Comparison of ENCODE assay signal across 8 cellular contexts in the genomic region with DNA sequence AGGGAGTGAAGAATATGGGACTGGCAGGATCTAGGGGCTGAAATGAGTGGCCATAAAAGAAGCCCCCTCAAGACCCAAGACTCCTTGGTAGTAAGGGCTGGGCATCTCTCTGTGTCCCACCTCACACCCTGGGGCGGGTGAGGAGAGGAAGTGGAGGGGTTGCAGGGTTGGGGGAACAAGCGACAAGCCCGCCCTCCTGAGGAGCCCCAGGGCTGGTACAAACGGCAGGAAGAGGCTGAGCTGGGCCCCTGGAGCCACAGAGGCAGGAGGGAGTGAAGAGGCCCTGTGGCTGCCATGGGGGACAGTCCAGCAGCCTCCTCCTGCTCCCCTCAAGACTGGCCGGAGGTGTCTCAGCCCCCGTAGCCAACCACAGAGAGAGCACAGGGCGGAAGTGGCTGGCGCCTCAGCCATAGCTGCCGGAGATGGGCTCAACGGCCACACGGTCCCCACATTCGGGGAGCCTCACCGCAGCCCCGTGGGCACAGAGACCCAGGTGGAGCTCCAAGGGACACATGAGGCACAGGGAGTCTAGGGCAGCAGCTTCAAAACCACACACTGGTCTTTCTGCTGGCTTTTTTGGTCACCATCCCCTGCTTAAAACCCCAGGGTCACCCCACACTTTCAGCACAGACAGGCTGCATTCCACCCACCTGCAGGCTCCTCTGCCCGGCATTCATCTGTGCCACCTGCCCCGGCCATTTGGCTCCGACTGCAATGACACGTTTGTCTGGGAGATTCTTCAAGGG. TPM values are rescaled to one million over a fixed set of nuclear protein-coding genes. Genes with fewer than 3 reads are reported as not detected.
DNase-seq lines count a peak whose midpoint lies in the region; ATAC-seq lines count a peak whose summit lies in the region.

No MANE protein-coding gene starts in this region.

- no peaks in the 10 kb centered on the region for H3K36me3 Mint-ChIP-seq in activated naive CD4-positive, alpha-beta T cell treated with anti-CD3 and anti-CD28 coated beads, Interleukin-2, amount 10 ng/mL, durations not matched to agents 7 days and 5 days

- CTCF ChIA-PET in activated naive CD4-positive, alpha-beta T cell treated with anti-CD3 and anti-CD28 coated beads, Interleukin-2, amount 10 ng/mL, durations not matched to agents 7 days and 5 days (lab: Charles Lee): interaction anchor here (0.5 to 14.1 kb wide), 21 partner anchors 13 to 423 kb away, joined by 3 to 363 read pairs (median 4); a partner anchor contains a TSS

- DNase-seq in GDM1 (lab: John Stamatoyannopoulos, UW): peak; percentile 93
- DNase-seq in NAMALWA (ENCODE audit: low spot score): peak; percentile 73
- peak; percentile 49 for DNase-seq in activated naive CD4-positive, alpha-beta T cell treated with anti-CD3 and anti-CD28 coated beads, Interleukin-2, amount 10 ng/mL, durations not matched to agents 7 days and 5 days
- peak; percentile 7 to 16 for DNase-seq in stimulated activated CD4-positive, alpha-beta T cell treated with anti-CD3 and anti-CD28 coated beads, Interleukin-2, amount 100 ng/mL, for 48 hours
- DNase-seq in NCI-H226: no peak
- DNase-seq in occipital lobe (lab: John Stamatoyannopoulos, UW): no peak
- no peak for DNase-seq in NCI-H146 (lab: John Stamatoyannopoulos, UW)

- peak; percentile 51 for ATAC-seq in GM19467 (IDR thresholded peaks at IDR 0.05; ENCODE audit: unreplicated experiment)

- no peaks in the 10 kb centered on the region for H3K9me3 Mint-ChIP-seq in activated naive CD4-positive, alpha-beta T cell treated with anti-CD3 and anti-CD28 coated beads, Interleukin-2, amount 10 ng/mL, durations not matched to agents 7 days and 5 days

- H3K4me1 Mint-ChIP-seq in activated naive CD4-positive, alpha-beta T cell treated with anti-CD3 and anti-CD28 coated beads, Interleukin-2, amount 10 ng/mL, durations not matched to agents 7 days and 5 days: peaks cover 31% of the 10 kb centered on the region

- H3K4me3 Mint-ChIP-seq in activated naive CD4-positive, alpha-beta T cell treated with anti-CD3 and anti-CD28 coated beads, Interleukin-2, amount 10 ng/mL, durations not matched to agents 7 days and 5 days: no peak overlapping the region

- H3K27ac Mint-ChIP-seq in activated naive CD4-positive, alpha-beta T cell treated with anti-CD3 and anti-CD28 coated beads, Interleukin-2, amount 10 ng/mL, durations not matched to agents 7 days and 5 days: peak overlapping the region; percentile 49

- peaks cover 11% of the 10 kb centered on the region for H3K27me3 Mint-ChIP-seq in activated naive CD4-positive, alpha-beta T cell treated with anti-CD3 and anti-CD28 coated beads, Interleukin-2, amount 10 ng/mL, durations not matched to agents 7 days and 5 days

RNA-seq across cellular contexts. Expression of a gene that starts 0.6 kb away (rescaled TPM):
- 0.47 TPM for total RNA-seq in occipital lobe

Comparison
In these comparisons a context has a peak if more than half of its experiments do, and no peak if none do; other contexts are left out.
1. DNase-seq: peak in GDM1 (single experiment), NAMALWA (single experiment), activated naive CD4-positive, alpha-beta T cell treated with anti-CD3 and anti-CD28 coated beads, Interleukin-2, amount 10 ng/mL, durations not matched to agents 7 days and 5 days (single experiment) and stimulated activated CD4-positive, alpha-beta T cell treated with anti-CD3 and anti-CD28 coated beads, Interleukin-2, amount 100 ng/mL, for 48 hours (2 of 2); none in NCI-H226 (single experiment), occipital lobe (single experiment) and NCI-H146 (single experiment).